ENCODE assay signal across 1 cellular context in the genomic region with DNA sequence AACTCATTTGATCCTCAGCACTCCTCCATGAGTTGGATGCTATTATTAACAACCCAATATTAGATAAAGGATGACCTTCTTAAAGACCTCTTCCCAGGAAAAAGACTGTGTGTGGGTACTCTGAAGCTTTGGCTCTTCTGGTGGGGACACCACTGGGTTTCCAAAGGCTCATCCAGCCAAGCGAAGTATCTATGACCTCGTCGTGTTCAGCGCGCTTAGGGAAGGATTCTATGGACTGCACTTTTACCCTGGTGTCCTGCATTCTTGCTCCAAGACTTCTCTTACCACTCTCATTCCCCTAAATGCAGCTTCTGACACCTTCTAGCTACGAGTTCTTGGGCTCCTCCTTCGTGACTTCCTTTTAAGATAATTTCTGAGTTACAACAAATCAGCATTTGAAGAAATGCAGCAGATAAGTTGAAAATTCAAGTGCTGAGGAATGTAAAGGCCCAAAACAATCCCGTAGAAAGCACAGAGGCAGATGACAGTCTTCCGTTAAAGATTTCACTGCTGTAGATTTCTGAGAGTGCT.
TF ChIP-seq lines count a peak whose summit lies in the region.

No MANE protein-coding gene starts in this region.

TF ChIP-seq in HepG2, 621 proteins besides CTCF, POLR2A, EP300 and RAD21 (continued from another document and continues in another):
- peak; percentile 59; the same call in 1 of the 2 replicates for TF ChIP-seq MTF2 (CRISPR knock-in tag; IDR thresholded peaks at IDR 0.05; ENCODE audit: borderline replicate concordance)
- TF ChIP-seq ATF5 (CRISPR knock-in tag; IDR thresholded peaks at IDR 0.05; ENCODE audit: low read depth): no peak
- TF ChIP-seq ZNF276 (CRISPR knock-in tag; IDR thresholded peaks at IDR 0.05; ENCODE audit: low read depth): 0 out of 2 replicates have a peak, but pooled peaks have one; percentile 35
- TF ChIP-seq, protein P1, sequence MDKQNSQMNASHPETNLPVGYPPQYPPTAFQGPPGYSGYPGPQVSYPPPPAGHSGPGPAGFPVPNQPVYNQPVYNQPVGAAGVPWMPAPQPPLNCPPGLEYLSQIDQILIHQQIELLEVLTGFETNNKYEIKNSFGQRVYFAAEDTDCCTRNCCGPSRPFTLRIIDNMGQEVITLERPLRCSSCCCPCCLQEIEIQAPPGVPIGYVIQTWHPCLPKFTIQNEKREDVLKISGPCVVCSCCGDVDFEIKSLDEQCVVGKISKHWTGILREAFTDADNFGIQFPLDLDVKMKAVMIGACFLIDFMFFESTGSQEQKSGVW (CRISPR knock-in tag; IDR thresholded peaks at IDR 0.05; ENCODE audit: borderline replicate concordance): no peak
- no peak for TF ChIP-seq HDAC2 (CRISPR knock-in tag; IDR thresholded peaks at IDR 0.05)
- no peak for TF ChIP-seq POLR2AphosphoS2 (IDR thresholded peaks at IDR 0.05; ENCODE audit: low read depth, low read length)
- TF ChIP-seq, protein P2, sequence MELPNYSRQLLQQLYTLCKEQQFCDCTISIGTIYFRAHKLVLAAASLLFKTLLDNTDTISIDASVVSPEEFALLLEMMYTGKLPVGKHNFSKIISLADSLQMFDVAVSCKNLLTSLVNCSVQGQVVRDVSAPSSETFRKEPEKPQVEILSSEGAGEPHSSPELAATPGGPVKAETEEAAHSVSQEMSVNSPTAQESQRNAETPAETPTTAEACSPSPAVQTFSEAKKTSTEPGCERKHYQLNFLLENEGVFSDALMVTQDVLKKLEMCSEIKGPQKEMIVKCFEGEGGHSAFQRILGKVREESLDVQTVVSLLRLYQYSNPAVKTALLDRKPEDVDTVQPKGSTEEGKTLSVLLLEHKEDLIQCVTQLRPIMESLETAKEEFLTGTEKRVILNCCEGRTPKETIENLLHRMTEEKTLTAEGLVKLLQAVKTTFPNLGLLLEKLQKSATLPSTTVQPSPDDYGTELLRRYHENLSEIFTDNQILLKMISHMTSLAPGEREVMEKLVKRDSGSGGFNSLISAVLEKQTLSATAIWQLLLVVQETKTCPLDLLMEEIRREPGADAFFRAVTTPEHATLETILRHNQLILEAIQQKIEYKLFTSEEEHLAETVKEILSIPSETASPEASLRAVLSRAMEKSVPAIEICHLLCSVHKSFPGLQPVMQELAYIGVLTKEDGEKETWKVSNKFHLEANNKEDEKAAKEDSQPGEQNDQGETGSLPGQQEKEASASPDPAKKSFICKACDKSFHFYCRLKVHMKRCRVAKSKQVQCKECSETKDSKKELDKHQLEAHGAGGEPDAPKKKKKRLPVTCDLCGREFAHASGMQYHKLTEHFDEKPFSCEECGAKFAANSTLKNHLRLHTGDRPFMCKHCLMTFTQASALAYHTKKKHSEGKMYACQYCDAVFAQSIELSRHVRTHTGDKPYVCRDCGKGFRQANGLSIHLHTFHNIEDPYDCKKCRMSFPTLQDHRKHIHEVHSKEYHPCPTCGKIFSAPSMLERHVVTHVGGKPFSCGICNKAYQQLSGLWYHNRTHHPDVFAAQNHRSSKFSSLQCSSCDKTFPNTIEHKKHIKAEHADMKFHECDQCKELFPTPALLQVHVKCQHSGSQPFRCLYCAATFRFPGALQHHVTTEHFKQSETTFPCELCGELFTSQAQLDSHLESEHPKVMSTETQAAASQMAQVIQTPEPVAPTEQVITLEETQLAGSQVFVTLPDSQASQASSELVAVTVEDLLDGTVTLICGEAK (IDR thresholded peaks at IDR 0.05): no peak; the same call in 1 of the 2 replicates
- TF ChIP-seq, protein P2 (CRISPR knock-in tag; IDR thresholded peaks at IDR 0.05): no peak
- peak; percentile 91 for TF ChIP-seq RBFOX2 (IDR thresholded peaks at IDR 0.05; ENCODE audit: low read depth, low read length)
- no peak for TF ChIP-seq ZNF225 (CRISPR knock-in tag; IDR thresholded peaks at IDR 0.05)
- TF ChIP-seq MAZ (IDR thresholded peaks at IDR 0.05; ENCODE audit: borderline replicate concordance, low read depth, low read length): no peak
- TF ChIP-seq MAZ (CRISPR knock-in tag; IDR thresholded peaks at IDR 0.05; ENCODE audit: low read depth): peak; percentile 5; the same call in 1 of the 2 replicates
- TF ChIP-seq ZFX (CRISPR knock-in tag; IDR thresholded peaks at IDR 0.05; ENCODE audit: low read depth): 0 out of 2 replicates have a peak, but pooled peaks have one; percentile 20
- peak; percentile 47; the same call in 1 of the 2 replicates for TF ChIP-seq BRD4 (CRISPR knock-in tag; IDR thresholded peaks at IDR 0.05)
- TF ChIP-seq, protein P3, sequence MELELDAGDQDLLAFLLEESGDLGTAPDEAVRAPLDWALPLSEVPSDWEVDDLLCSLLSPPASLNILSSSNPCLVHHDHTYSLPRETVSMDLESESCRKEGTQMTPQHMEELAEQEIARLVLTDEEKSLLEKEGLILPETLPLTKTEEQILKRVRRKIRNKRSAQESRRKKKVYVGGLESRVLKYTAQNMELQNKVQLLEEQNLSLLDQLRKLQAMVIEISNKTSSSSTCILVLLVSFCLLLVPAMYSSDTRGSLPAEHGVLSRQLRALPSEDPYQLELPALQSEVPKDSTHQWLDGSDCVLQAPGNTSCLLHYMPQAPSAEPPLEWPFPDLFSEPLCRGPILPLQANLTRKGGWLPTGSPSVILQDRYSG (CRISPR knock-in tag; IDR thresholded peaks at IDR 0.05): 0 out of 2 replicates have a peak, but pooled peaks have one; percentile 10
- TF ChIP-seq NONO (IDR thresholded peaks at IDR 0.05): no peak
- no peak for TF ChIP-seq NONO (CRISPR knock-in tag; conservative IDR thresholded peaks at IDR 0.05)
- peak; percentile 75; the same call in 1 of the 2 replicates for TF ChIP-seq ZNF501 (CRISPR knock-in tag; IDR thresholded peaks at IDR 0.05)
- TF ChIP-seq ZFP37 (CRISPR knock-in tag; IDR thresholded peaks at IDR 0.05; ENCODE audit: borderline replicate concordance): 0 out of 2 replicates have a peak, but pooled peaks have one; percentile 0
- TF ChIP-seq ZSCAN12 (CRISPR knock-in tag; IDR thresholded peaks at IDR 0.05): no peak
- TF ChIP-seq ZNF12 (CRISPR knock-in tag; IDR thresholded peaks at IDR 0.05): 0 out of 2 replicates have a peak, but pooled peaks have one; percentile 6
- TF ChIP-seq POLR2G (IDR thresholded peaks at IDR 0.05; ENCODE audit: low read depth, low read length): 0 out of 2 replicates have a peak, but pooled peaks have one; percentile 29
- no peak for TF ChIP-seq PCBP1 (IDR thresholded peaks at IDR 0.05; ENCODE audit: borderline replicate concordance, low read depth, low read length)
- TF ChIP-seq, protein P4, sequence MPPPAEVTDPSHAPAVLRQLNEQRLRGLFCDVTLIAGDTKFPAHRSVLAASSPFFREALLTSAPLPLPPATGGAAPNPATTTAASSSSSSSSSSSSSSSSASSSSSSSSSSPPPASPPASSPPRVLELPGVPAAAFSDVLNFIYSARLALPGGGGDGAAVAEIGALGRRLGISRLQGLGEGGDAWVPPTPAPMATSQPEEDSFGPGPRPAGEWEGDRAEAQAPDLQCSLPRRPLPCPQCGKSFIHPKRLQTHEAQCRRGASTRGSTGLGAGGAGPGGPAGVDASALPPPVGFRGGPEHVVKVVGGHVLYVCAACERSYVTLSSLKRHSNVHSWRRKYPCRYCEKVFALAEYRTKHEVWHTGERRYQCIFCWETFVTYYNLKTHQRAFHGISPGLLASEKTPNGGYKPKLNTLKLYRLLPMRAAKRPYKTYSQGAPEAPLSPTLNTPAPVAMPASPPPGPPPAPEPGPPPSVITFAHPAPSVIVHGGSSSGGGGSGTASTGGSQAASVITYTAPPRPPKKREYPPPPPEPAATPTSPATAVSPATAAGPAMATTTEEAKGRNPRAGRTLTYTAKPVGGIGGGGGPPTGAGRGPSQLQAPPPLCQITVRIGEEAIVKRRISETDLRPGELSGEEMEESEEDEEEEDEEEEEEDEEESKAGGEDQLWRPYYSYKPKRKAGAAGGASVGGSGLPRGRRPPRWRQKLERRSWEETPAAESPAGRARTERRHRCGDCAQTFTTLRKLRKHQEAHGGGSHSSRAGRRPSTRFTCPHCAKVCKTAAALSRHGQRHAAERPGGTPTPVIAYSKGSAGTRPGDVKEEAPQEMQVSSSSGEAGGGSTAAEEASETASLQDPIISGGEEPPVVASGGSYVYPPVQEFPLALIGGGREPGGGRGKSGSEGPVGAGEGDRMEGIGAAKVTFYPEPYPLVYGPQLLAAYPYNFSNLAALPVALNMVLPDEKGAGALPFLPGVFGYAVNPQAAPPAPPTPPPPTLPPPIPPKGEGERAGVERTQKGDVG (CRISPR knock-in tag; IDR thresholded peaks at IDR 0.05; ENCODE audit: borderline replicate concordance): 0 out of 2 replicates have a peak, but pooled peaks have one; percentile 23
- TF ChIP-seq ZSCAN29 (CRISPR knock-in tag; conservative IDR thresholded peaks at IDR 0.05): no peak
- no peak for TF ChIP-seq ZNF33B (CRISPR knock-in tag; IDR thresholded peaks at IDR 0.05)
- TF ChIP-seq GPBP1L1 (CRISPR knock-in tag; IDR thresholded peaks at IDR 0.05): no peak
- TF ChIP-seq, protein P5, sequence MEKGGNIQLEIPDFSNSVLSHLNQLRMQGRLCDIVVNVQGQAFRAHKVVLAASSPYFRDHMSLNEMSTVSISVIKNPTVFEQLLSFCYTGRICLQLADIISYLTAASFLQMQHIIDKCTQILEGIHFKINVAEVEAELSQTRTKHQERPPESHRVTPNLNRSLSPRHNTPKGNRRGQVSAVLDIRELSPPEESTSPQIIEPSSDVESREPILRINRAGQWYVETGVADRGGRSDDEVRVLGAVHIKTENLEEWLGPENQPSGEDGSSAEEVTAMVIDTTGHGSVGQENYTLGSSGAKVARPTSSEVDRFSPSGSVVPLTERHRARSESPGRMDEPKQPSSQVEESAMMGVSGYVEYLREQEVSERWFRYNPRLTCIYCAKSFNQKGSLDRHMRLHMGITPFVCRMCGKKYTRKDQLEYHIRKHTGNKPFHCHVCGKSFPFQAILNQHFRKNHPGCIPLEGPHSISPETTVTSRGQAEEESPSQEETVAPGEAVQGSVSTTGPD (CRISPR knock-in tag; IDR thresholded peaks at IDR 0.05): no peak
- TF ChIP-seq CREB1 (IDR thresholded peaks at IDR 0.05): no peak
- TF ChIP-seq CREB1 (CRISPR knock-in tag; IDR thresholded peaks at IDR 0.05): no peak
- TF ChIP-seq MNT (IDR thresholded peaks at IDR 0.05): no peak
- TF ChIP-seq ZNF747 (CRISPR knock-in tag; IDR thresholded peaks at IDR 0.05; ENCODE audit: borderline replicate concordance): no peak
- TF ChIP-seq FOXM1 (CRISPR knock-in tag; IDR thresholded peaks at IDR 0.05): no peak
- TF ChIP-seq CHD4 (IDR thresholded peaks at IDR 0.05; ENCODE audit: borderline replicate concordance, low read length): peak; percentile 82; the same call in 1 of the 2 replicates
- TF ChIP-seq TBX3 (IDR thresholded peaks at IDR 0.05; ENCODE audit: borderline replicate concordance): no peak
